Comparison of ENCODE assay signal across 15 cellular contexts in genomic region chr6:21277601-21278043, GRCh38.
A peak's percentile ranks its signal among the peaks of the same experiment; 100 is the strongest.
DNase-seq lines count a peak whose midpoint lies in the region; ATAC-seq, FAIRE-seq and TF ChIP-seq lines count a peak whose summit lies in the region.
"Had no signal": no experiment of that assay in that cellular context is flagged by ENCODE, and none has a peak within 500 bp of the region (broad histone marks: within the 10 kb centered on the region; RNA-seq: fewer than 3 reads in every experiment).

No MANE protein-coding gene starts in this region.

- H3K4me1 Mint-ChIP-seq in astrocyte (ENCODE audit: low read depth, unreplicated experiment) = no peaks in the 10 kb centered on the region

- H3K27me3 Mint-ChIP-seq in astrocyte (ENCODE audit: low read depth, unreplicated experiment) = no peaks in the 10 kb centered on the region

- H3K9me3 Mint-ChIP-seq in astrocyte (ENCODE audit: unreplicated experiment) = peaks cover 2% of the 10 kb centered on the region

- no peak overlapping the region for H3K4me3 ChIP-seq in astrocyte (ENCODE audit: insufficient read depth, low read depth, low read length)
- H3K4me3 ChIP-seq: ascending aorta, dorsolateral prefrontal cortex, GM12878 had no signal

- no peak overlapping the region for H2AFZ ChIP-seq in astrocyte (ENCODE audit: low read depth, low read length)
- H2AFZ ChIP-seq: parathyroid adenoma had no signal

- H3K36me3 Mint-ChIP-seq in astrocyte (ENCODE audit: low read depth, unreplicated experiment) = no peaks in the 10 kb centered on the region

- H3K4me2 ChIP-seq in astrocyte (ENCODE audit: low read length) = peak overlapping the region; percentile 25

- H3K4me1 ChIP-seq in astrocyte (ENCODE audit: insufficient read depth, low read length) = peaks cover 4% of the 10 kb centered on the region
- H3K4me1 ChIP-seq: ascending aorta, parathyroid adenoma had no signal

- no peak for ATAC-seq in GM18517 (IDR thresholded peaks at IDR 0.05; ENCODE audit: unreplicated experiment)
- ATAC-seq: activated CD8-positive, alpha-beta T cell treated with anti-CD3 and anti-CD28 coated beads, Interleukin-2, amount 10 ng/mL, durations not matched to agents 7 days and 5 days; GM12878 had no signal

- H3K27ac Mint-ChIP-seq in astrocyte (ENCODE audit: unreplicated experiment) = no peak overlapping the region
- H3K27ac Mint-ChIP-seq: activated CD8-positive, alpha-beta T cell treated with anti-CD3 and anti-CD28 coated beads, Interleukin-2, amount 10 ng/mL, durations not matched to agents 7 days and 5 days had no signal

- no peak overlapping the region for H3K4me3 Mint-ChIP-seq in astrocyte (ENCODE audit: unreplicated experiment)
- H3K4me3 Mint-ChIP-seq: activated CD8-positive, alpha-beta T cell treated with anti-CD3 and anti-CD28 coated beads, Interleukin-2, amount 10 ng/mL, durations not matched to agents 7 days and 5 days had no signal

- no peaks in the 10 kb centered on the region for H3K79me2 ChIP-seq in astrocyte (ENCODE audit: insufficient read depth, low read length)
- H3K79me2 ChIP-seq: parathyroid adenoma had no signal

- H3K9ac ChIP-seq in astrocyte (ENCODE audit: low read length) = no peak overlapping the region
- H3K9ac ChIP-seq: parathyroid adenoma had no signal

- DNase-seq in Ammon's horn (ENCODE audit: low spot score) = peak; percentile 35
- peak; percentile 14 for DNase-seq in H4 (ENCODE audit: low spot score)
- DNase-seq in astrocyte (ENCODE audit: low read depth) = peak; percentile 55
- peak; percentile 16 for DNase-seq in iris pigment epithelial cell (ENCODE audit: low read depth)
- no peak for DNase-seq in activated CD4-positive, alpha-beta T cell treated with anti-CD3 and anti-CD28 coated beads, Interleukin-2, amount 50 U/mL, for 4 hours
- no peak for DNase-seq in NCI-H2081 treated with DMSO at 0.1 percent for 48 hours (lab: John Stamatoyannopoulos, UW)
- no peak for DNase-seq in activated naive CD4-positive, alpha-beta T cell treated with Interleukin-2 at 50 U/mL for 16 hours
- DNase-seq: activated CD8-positive, alpha-beta T cell treated with anti-CD3 and anti-CD28 coated beads, Interleukin-2, amount 10 ng/mL, durations not matched to agents 7 days and 5 days; BE2C; dorsolateral prefrontal cortex; NCI-H345 had no signal

- H3K9me3 ChIP-seq in astrocyte (ENCODE audit: insufficient read depth, low read depth, low read length) = peaks cover 4% of the 10 kb centered on the region
- H3K9me3 ChIP-seq: ascending aorta, BE2C had no signal

- H3K27me3 ChIP-seq in astrocyte (ENCODE audit: insufficient read depth, low read length) = no peaks in the 10 kb centered on the region
- H3K27me3 ChIP-seq: ascending aorta, BE2C, dorsolateral prefrontal cortex had no signal

- no peaks in the 10 kb centered on the region for H4K20me1 ChIP-seq in astrocyte (ENCODE audit: insufficient read depth, low read length)

- no peaks in the 10 kb centered on the region for H3K36me3 ChIP-seq in astrocyte (ENCODE audit: insufficient read depth, low read length)
- H3K36me3 ChIP-seq: ascending aorta, BE2C had no signal

- TF ChIP-seq CTCF in astrocyte (IDR thresholded peaks at IDR 0.05; ENCODE audit: insufficient read depth, low read depth, low read length) = no peak

- no peak overlapping the region for H3K27ac ChIP-seq in astrocyte (ENCODE audit: low read depth, low read length)
- H3K27ac ChIP-seq: ascending aorta, parathyroid adenoma had no signal

- FAIRE-seq in astrocyte (lab: Jason Lieb, UNC) = no peak
- FAIRE-seq: GM12878 had no signal

Comparison
In these comparisons a context has a peak if more than half of its experiments do, and no peak if none do; other contexts are left out.
1. DNase-seq: peak in Ammon's horn (single experiment), H4 (single experiment), astrocyte (single experiment) and iris pigment epithelial cell (single experiment); none in activated CD4-positive, alpha-beta T cell treated with anti-CD3 and anti-CD28 coated beads, Interleukin-2, amount 50 U/mL, for 4 hours (0 of 2), NCI-H2081 treated with DMSO at 0.1 percent for 48 hours (single experiment) and activated naive CD4-positive, alpha-beta T cell treated with Interleukin-2 at 50 U/mL for 16 hours (single experiment).